19 cellular contexts compared by ENCODE assay signal in the genomic region with DNA sequence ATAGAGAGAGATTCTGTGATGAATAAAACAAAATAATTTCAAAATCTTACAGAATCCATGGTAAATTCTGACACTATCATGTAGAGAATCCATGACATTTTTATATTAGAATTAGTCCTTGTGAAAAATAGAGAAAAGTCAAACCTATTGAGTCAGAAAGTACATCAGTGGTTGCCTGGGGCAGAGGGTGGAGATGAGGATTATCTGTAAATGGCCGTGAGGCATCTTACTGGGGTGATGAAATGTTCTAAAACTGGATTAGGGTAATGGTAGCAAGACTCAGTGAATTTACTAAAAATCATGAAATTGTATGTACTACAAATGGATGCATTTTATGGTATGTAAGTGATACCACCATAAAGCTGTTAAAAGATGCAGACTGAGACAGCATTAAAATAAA.
"Had no signal": no experiment of that assay in that cellular context is flagged by ENCODE, and none has a peak within 500 bp of the region (broad histone marks: within the 10 kb centered on the region; RNA-seq: fewer than 3 reads in every experiment).

No MANE protein-coding gene starts in this region.

- H3K36me3 Mint-ChIP-seq: naive B cell had no signal

- H3K9me3 Mint-ChIP-seq: activated T-cell treated with anti-CD3 and anti-CD28 coated beads, Interleukin-2, amount 50 U/mL, for 72 hours; naive B cell; neural crest cell had no signal

- H3K4me1 ChIP-seq: prostate gland, tibial nerve, uterus had no signal

- ATAC-seq: activated T-cell treated with anti-CD3 and anti-CD28 coated beads, Interleukin-2, amount 50 U/mL, for 72 hours; esophagus mucosa; sciatic nerve; stimulated activated naive CD8-positive, alpha-beta T cell treated with anti-CD3 and anti-CD28 coated beads, Interleukin-15, Interleukin-2, amounts not matched to agents 100 U/mL and 50 U/mL, for 24 hours had no signal

- H3K79me2 ChIP-seq: hepatocyte had no signal

- H3K4me3 ChIP-seq: hepatocyte, prostate gland, tibial nerve, uterus had no signal

- H3K27ac ChIP-seq: hepatocyte, prostate gland, tibial nerve had no signal

- H3K36me3 ChIP-seq: prostate gland, tibial nerve, uterus had no signal

- H3K27me3 Mint-ChIP-seq: naive B cell had no signal

- H3K27me3 ChIP-seq: hepatocyte, tibial nerve, uterus had no signal

- H3K4me3 Mint-ChIP-seq: activated T-cell treated with anti-CD3 and anti-CD28 coated beads, Interleukin-2, amount 50 U/mL, for 72 hours; naive B cell; neural crest cell had no signal

- H3K4me1 Mint-ChIP-seq: naive B cell had no signal

- H3K4me2 ChIP-seq: hepatocyte had no signal

- H2AFZ ChIP-seq: hepatocyte had no signal

- DNase-seq: activated CD4-positive, alpha-beta T cell treated with anti-CD3 and anti-CD28 coated beads, Interleukin-2, amount 50 U/mL, for 4 hours; activated effector memory CD4-positive, alpha-beta T cell treated with anti-CD3 and anti-CD28 coated beads, Interleukin-2, amount 50 U/mL, for 16 hours; activated naive CD4-positive, alpha-beta T cell treated with anti-CD3 and anti-CD28 coated beads, Interleukin-2, amount 50 U/mL, for 16 hours; activated T-cell treated with anti-CD3 and anti-CD28 coated beads, Interleukin-2, amount 50 U/mL, for 72 hours; effector CD4-positive, alpha-beta T cell; mammary epithelial cell; midbrain; naive B cell; stimulated activated CD4-positive, alpha-beta T cell treated with anti-CD3 and anti-CD28 coated beads, Interleukin-12 subunit alpha, Interleukin-12 subunit beta, amount 100 ng/mL, for 4 hours; stimulated activated CD4-positive, alpha-beta T cell treated with anti-CD3 and anti-CD28 coated beads, Interleukin-1b, Interleukin-23, amount 100 ng/mL, for 48 hours; stimulated activated naive CD8-positive, alpha-beta T cell treated with anti-CD3 and anti-CD28 coated beads, Interleukin-15, Interleukin-2, amounts not matched to agents 100 U/mL and 50 U/mL, for 24 hours; SW 1271; uterus had no signal

- H3K27ac Mint-ChIP-seq: activated T-cell treated with anti-CD3 and anti-CD28 coated beads, Interleukin-2, amount 50 U/mL, for 72 hours had no signal

- H3K9me3 ChIP-seq: prostate gland, tibial nerve, uterus had no signal
